Comparison of ENCODE assay signal across 22 cellular contexts in the genomic region with DNA sequence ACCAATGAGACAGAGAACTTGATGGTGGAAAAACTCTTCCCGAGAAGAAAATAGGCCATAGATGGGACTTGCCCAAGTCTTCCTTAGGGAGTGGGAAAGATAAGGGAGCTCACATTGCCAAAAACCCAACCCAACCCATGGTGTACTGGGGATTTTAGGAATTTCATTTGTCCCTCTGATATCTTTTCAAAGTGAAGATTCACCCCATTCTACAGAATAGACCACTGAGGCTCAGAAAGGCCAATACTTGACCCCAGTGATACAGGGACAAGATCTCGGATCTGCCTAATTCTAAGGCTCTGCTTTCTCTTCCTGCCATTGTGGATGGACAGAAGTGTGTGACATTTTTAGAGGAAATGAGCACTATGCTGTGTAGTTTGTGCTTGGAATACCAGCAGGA.
DNase-seq lines count a peak whose midpoint lies in the region; ATAC-seq, FAIRE-seq and TF ChIP-seq lines count a peak whose summit lies in the region.
"Had no signal": no experiment of that assay in that cellular context is flagged by ENCODE, and none has a peak within 500 bp of the region (broad histone marks: within the 10 kb centered on the region; RNA-seq: fewer than 3 reads in every experiment).

No MANE protein-coding gene starts in this region.

- no peaks in the 10 kb centered on the region for H3K79me1 ChIP-seq in H1 (ENCODE audit: low read depth, low read length)

- H3K14ac ChIP-seq in H1 (ENCODE audit: insufficient read length) = no peak overlapping the region

- no peak overlapping the region for H4K5ac ChIP-seq in H1 (ENCODE audit: insufficient read length, low read depth, low read length)

- H2AFZ ChIP-seq in HepG2 (ENCODE audit: low read length) = no peak overlapping the region
- H2AFZ ChIP-seq in H1 (ENCODE audit: low read length) = no peak overlapping the region

- no peaks in the 10 kb centered on the region for H3K9me3 ChIP-seq in HepG2 (ENCODE audit: low read length)
- H3K9me3 ChIP-seq in right lobe of liver = no peaks in the 10 kb centered on the region
- no peaks in the 10 kb centered on the region for H3K9me3 ChIP-seq in H1 (ENCODE audit: insufficient read depth in 2 of 2, low read depth in 1 of 2, low read length in 1 of 2)
- H3K9me3 ChIP-seq: A549, BLaER1 had no signal

- no peak overlapping the region for H3K56ac ChIP-seq in H1 (replicated peaks; ENCODE audit: insufficient read length, low read depth, low read length)

- no peak for TF ChIP-seq POLR2A in HepG2 (IDR thresholded peaks at IDR 0.05; ENCODE audit: insufficient read depth in 1 of 2, low read depth in 2 of 2, low read length in 2 of 2)
- TF ChIP-seq POLR2A in right lobe of liver (IDR thresholded peaks at IDR 0.05) = no peak
- TF ChIP-seq POLR2A in H1 (IDR thresholded peaks at IDR 0.05; ENCODE audit: control extremely low read depth in 1 of 2, low read depth in 2 of 2, low read length in 2 of 2) = no peak

- no peak overlapping the region for H4K91ac ChIP-seq in H1 (replicated peaks; ENCODE audit: insufficient read length, low read length)

- BruUV-seq in HepG2 (replicated peaks; lab: Mats Ljungman, UMichigan) = no TSS peak

- CTCF ChIA-PET in HepG2 (lab: Yijun Ruan, JAX; ENCODE audit: low intra/inter-chr PET ratio, low total read pairs) (no interaction called here), H1 (lab: Charles Lee; ENCODE audit: partially characterized antibody) (interaction anchor here (0.8 kb wide), 1 partner anchor 409 kb away, joined by 3 read pairs; no protein-coding TSS in a partner anchor)

- H3K36me3 ChIP-seq in HepG2 (replicated peaks in 1 of 2; ENCODE audit: control insufficient read depth in 1 of 2, insufficient read depth in 2 of 2, low read length in 2 of 2) = no peaks in the 10 kb centered on the region
- H3K36me3 ChIP-seq in right lobe of liver = no peaks in the 10 kb centered on the region
- no peaks in the 10 kb centered on the region for H3K36me3 ChIP-seq in H1 (ENCODE audit: control insufficient read depth in 2 of 4, insufficient read depth in 4 of 4, low read length in 3 of 4)
- H3K36me3 ChIP-seq: BLaER1 had no signal

- no peak overlapping the region for H3K18ac ChIP-seq in H1 (ENCODE audit: extremely low read depth, low read length)

- no peak for DNase-seq in HepG2 (ENCODE audit: low spot score)
- DNase-seq in right lobe of liver = no peak
- DNase-seq in SK-N-DZ (ENCODE audit: low spot score) = peak; percentile 97
- no peak for DNase-seq in H1 (ENCODE audit: low read depth in 1 of 2, low spot score in 2 of 2)
- DNase-seq in GF-D8 (lab: John Stamatoyannopoulos, UW) = no peak
- DNase-seq: AML-193; C1 segment of cervical spinal cord; CD4-positive, alpha-beta memory T cell; CD4-positive, CD25-positive, alpha-beta regulatory T cell; CD8-positive, alpha-beta memory T cell; COR-L47; DMS79 treated with DMSO at 0.1 percent for 48 hours had no signal

- H3K79me2 ChIP-seq in HepG2 (ENCODE audit: insufficient read depth, low read length) (no peaks in the 10 kb centered on the region), H1 (ENCODE audit: control insufficient read depth in 1 of 2, insufficient read depth in 2 of 2, low read length in 2 of 2) (no peaks in the 10 kb centered on the region)

- H2BK15ac ChIP-seq in H1 (ENCODE audit: low read length) = no peak overlapping the region

- in situ Hi-C loops in HepG2 (cut with HindIII; ENCODE audit: extremely low pct_ligation_motif_present, low pct_unique_long_range_greater_than_20kb) = no loop called here

- FAIRE-seq in HepG2 (lab: Jason Lieb, UNC) = no peak
- FAIRE-seq in H1 (lab: Jason Lieb, UNC) = no peak
- FAIRE-seq: A549, D721Med, G401.6, GM12878, GM12892, GM18507, GM19239 had no signal

- H4K20me1 ChIP-seq in HepG2 (ENCODE audit: insufficient read depth, low read length) = no peaks in the 10 kb centered on the region
- H4K20me1 ChIP-seq in H1 (replicated peaks in 1 of 2; ENCODE audit: control insufficient read depth in 1 of 2, insufficient read depth in 2 of 2, low read length in 2 of 2) = no peaks in the 10 kb centered on the region
- H4K20me1 ChIP-seq: BLaER1 had no signal

- H4K8ac ChIP-seq in H1 (ENCODE audit: extremely low read depth, insufficient read depth, low read length) = no peak overlapping the region

- no peak overlapping the region for H3K23ac ChIP-seq in H1 (ENCODE audit: insufficient read length)

- H2BK5ac ChIP-seq in H1 (ENCODE audit: low read depth, low read length) = no peak overlapping the region

- no peak overlapping the region for H3K4ac ChIP-seq in H1 (replicated peaks; ENCODE audit: insufficient read length, low read depth, low read length)

- H3K4me2 ChIP-seq in HepG2 (ENCODE audit: low read depth, low read length) = no peak overlapping the region
- H3K4me2 ChIP-seq in H1 (ENCODE audit: insufficient read depth in 1 of 2, low read depth in 2 of 2, low read length in 2 of 2) = no peak overlapping the region
- H3K4me2 ChIP-seq: BLaER1 had no signal

- TF ChIP-seq RAD21 in HepG2 (CRISPR knock-in tag; IDR thresholded peaks at IDR 0.05) (no peak), H1 (IDR thresholded peaks at IDR 0.05 in 1 of 2, conservative IDR thresholded peaks at IDR 0.05 in 1 of 2; ENCODE audit: low read depth in 2 of 2, low read length in 2 of 2) (no peak)

- intact Hi-C loops in HepG2 (cut with micrococcal nuclease; ENCODE audit: unreplicated experiment) = no loop called here
- intact Hi-C loops in right lobe of liver (cut with DNase I) = no loop called here

- peaks cover 74% of the 10 kb centered on the region for H3K4me1 ChIP-seq in HepG2 (ENCODE audit: insufficient read depth, low read length)
- H3K4me1 ChIP-seq in right lobe of liver = peaks cover 0 to 32% (median 6%) of the 10 kb centered on the region in 4 donors
- peaks cover 13 to 18% (median 15%) of the 10 kb centered on the region in 4 experiments for H3K4me1 ChIP-seq in H1 (replicated peaks in 1 of 4; ENCODE audit: control insufficient read depth in 3 of 4, insufficient read depth in 4 of 4, low read length in 3 of 4)

- H3K23me2 ChIP-seq in H1 (ENCODE audit: low read depth, low read length) = no peaks in the 10 kb centered on the region

- POLR2A ChIA-PET in HepG2 (lab: Yijun Ruan, JAX) (no interaction called here), H1 (lab: Charles Lee; ENCODE audit: partially characterized antibody) (no interaction called here)

- H3K9ac ChIP-seq in HepG2 (ENCODE audit: insufficient read depth, low read depth, low read length) (no peak overlapping the region), H1 (replicated peaks in 1 of 4; ENCODE audit: extremely low read depth in 1 of 4, low read depth in 3 of 4, low read length in 3 of 4) (no peak overlapping the region)
- H3K9ac ChIP-seq: BLaER1 had no signal

- WGBS in HepG2 (ENCODE audit: low lambda C conversion rate) = 89% methylated on average over 2 of the region's 2 CpGs
- WGBS in right lobe of liver (ENCODE audit: insufficient coverage, low coverage, low lambda C conversion rate, missing lambda C conversion rate) = 83% methylated on average over 2 of the region's 2 CpGs
- WGBS in H1 (ENCODE audit: extremely low coverage in 1 of 2, insufficient coverage in 1 of 2, insufficient read length in 1 of 2, insufficient replicate concordance in 2 of 2, low coverage in 1 of 2, low lambda C conversion rate in 2 of 2, missing lambda C conversion rate in 1 of 2), 2 experiments = 84% methylated on average over 2 of the region's 2 CpGs; no CpG with 5 or more reads in 1 of the 2 experiments

- ATAC-seq in HepG2 = no peak
- no peak for ATAC-seq in right lobe of liver
- no peak for ATAC-seq in GM18858 (IDR thresholded peaks at IDR 0.05; ENCODE audit: unreplicated experiment)
- ATAC-seq: GM12878 had no signal

- H3K27me3 ChIP-seq in HepG2 (ENCODE audit: control insufficient read depth in 1 of 2, insufficient read depth in 2 of 2, low read length in 2 of 2) = no peaks in the 10 kb centered on the region
- no peaks in the 10 kb centered on the region for H3K27me3 ChIP-seq in right lobe of liver
- H3K27me3 ChIP-seq in H1 (replicated peaks in 1 of 4; ENCODE audit: control insufficient read depth in 3 of 4, extremely low read depth in 1 of 4, insufficient read depth in 3 of 4, low read length in 3 of 4) = no peaks in the 10 kb centered on the region
- H3K27me3 ChIP-seq: BLaER1 had no signal

- H2BK12ac ChIP-seq in H1 (ENCODE audit: low read depth, low read length) = no peak overlapping the region; the same call in 1 of the 2 replicates

- no peak overlapping the region for H2AK5ac ChIP-seq in H1 (ENCODE audit: low read depth, low read length)

- no peak overlapping the region for H2BK120ac ChIP-seq in H1 (replicated peaks; ENCODE audit: low read depth, low read length)

- H3K27ac ChIP-seq in HepG2 (ENCODE audit: extremely low read length, insufficient read depth, low read length) = no peak overlapping the region
- no peak overlapping the region for H3K27ac ChIP-seq in right lobe of liver
- H3K27ac ChIP-seq in H1 (ENCODE audit: low read depth, low read length) = no peak overlapping the region
- H3K27ac ChIP-seq: 22Rv1, A549, BLaER1 had no signal

- TF ChIP-seq CTCF in HepG2 (CRISPR knock-in tag; IDR thresholded peaks at IDR 0.05) = no peak
- no peak for TF ChIP-seq CTCF in right lobe of liver (IDR thresholded peaks at IDR 0.05)
- TF ChIP-seq CTCF in H1 (IDR thresholded peaks at IDR 0.05; ENCODE audit: control extremely low read depth in 1 of 3, insufficient read depth in 1 of 3, low read depth in 1 of 3, low read length in 3 of 3) = no peak

- H2BK20ac ChIP-seq in H1 (ENCODE audit: low read length) = peak overlapping the region; percentile 88

- TF ChIP-seq EP300 in HepG2 (IDR thresholded peaks at IDR 0.05; ENCODE audit: low read depth in 2 of 2, low read length in 2 of 2) (no peak), HepG2 (CRISPR knock-in tag; IDR thresholded peaks at IDR 0.05; ENCODE audit: borderline replicate concordance) (no peak), H1 (IDR thresholded peaks at IDR 0.05; ENCODE audit: borderline replicate concordance in 1 of 2, low read depth in 2 of 2, low read length in 2 of 2) (no peak)

- H3K4me3 ChIP-seq in HepG2 (replicated peaks in 1 of 3; ENCODE audit: insufficient read depth in 1 of 3, low read depth in 2 of 3, low read length in 3 of 3) (no peak overlapping the region), right lobe of liver (no peak overlapping the region), H1 (ENCODE audit: extremely low read depth in 1 of 4, insufficient read depth in 2 of 4, low read depth in 3 of 4, low read length in 4 of 4) (no peak overlapping the region)
- H3K4me3 ChIP-seq: A549, BLaER1, GM12878 had no signal

TF ChIP-seq in HepG2, 621 proteins besides CTCF, POLR2A, EP300 and RAD21 (continues in another document):
- TF ChIP-seq RBM39 (IDR thresholded peaks at IDR 0.05; ENCODE audit: low read depth, low read length, poor library complexity, severe bottlenecking) (no peak), KDM4B (CRISPR knock-in tag; IDR thresholded peaks at IDR 0.05) (no peak), HES4 (CRISPR knock-in tag; IDR thresholded peaks at IDR 0.05; ENCODE audit: borderline replicate concordance) (no peak)

TF ChIP-seq in H1, 55 proteins besides CTCF, POLR2A, EP300 and RAD21 (continues in another document):
- no peak for TF ChIP-seq BACH1 (IDR thresholded peaks at IDR 0.05; ENCODE audit: low read length)
- no peak for TF ChIP-seq RBBP5 (IDR thresholded peaks at IDR 0.05; ENCODE audit: borderline replicate concordance, low read depth, low read length)
- no peak for TF ChIP-seq RXRA (IDR thresholded peaks at IDR 0.05; ENCODE audit: insufficient read depth, low read depth, low read length)
- no peak for TF ChIP-seq RNF2 (IDR thresholded peaks at IDR 0.05; ENCODE audit: borderline replicate concordance, low read depth, low read length, missing control alignments, poor library complexity, severe bottlenecking)
